Comparison of ENCODE assay signal across 14 cellular contexts in the genomic region with DNA sequence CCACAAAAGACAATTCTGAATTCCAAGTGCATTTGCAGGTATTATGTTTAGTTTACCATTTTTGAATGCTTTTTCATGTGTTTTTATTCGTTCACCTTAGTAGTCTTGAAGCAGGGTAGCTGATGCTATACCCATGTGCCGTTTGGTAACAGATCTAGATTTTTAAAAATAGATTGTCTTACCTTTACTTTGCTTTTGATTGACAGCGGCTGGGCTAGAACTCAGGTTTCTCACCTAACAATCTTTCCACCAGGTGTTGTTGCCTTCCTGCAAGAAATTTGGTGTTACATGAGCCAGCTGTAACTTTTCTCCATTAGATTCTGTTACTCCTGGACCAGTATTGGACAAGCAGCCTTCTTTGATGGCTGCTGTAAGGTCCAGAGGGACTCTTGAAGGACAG. TPM values are rescaled to one million over a fixed set of nuclear protein-coding genes. Genes with fewer than 3 reads are reported as not detected.
DNase-seq lines count a peak whose midpoint lies in the region; ATAC-seq and TF ChIP-seq lines count a peak whose summit lies in the region.
"Had no signal": no experiment of that assay in that cellular context is flagged by ENCODE, and none has a peak within 500 bp of the region (broad histone marks: within the 10 kb centered on the region; RNA-seq: fewer than 3 reads in every experiment).

No MANE protein-coding gene starts in this region.

- no peaks in the 10 kb centered on the region; the same call in 1 of the 2 replicates for H3K9me3 Mint-ChIP-seq in HFFc6
- H3K9me3 Mint-ChIP-seq in activated naive CD8-positive, alpha-beta T cell treated with anti-CD3 and anti-CD28 coated beads, Interleukin-2, amount 50 U/mL, for 24 hours, result no peaks in the 10 kb centered on the region
- no peaks in the 10 kb centered on the region for H3K9me3 Mint-ChIP-seq in naive thymus-derived CD8-positive, alpha-beta T cell

- peak overlapping the region; percentile 26; the same call in 1 of the 2 replicates for H3K27ac Mint-ChIP-seq in HFFc6
- peak overlapping the region; percentile 100 for H3K27ac Mint-ChIP-seq in activated naive CD8-positive, alpha-beta T cell treated with anti-CD3 and anti-CD28 coated beads, Interleukin-2, amount 50 U/mL, for 24 hours
- H3K27ac Mint-ChIP-seq in naive thymus-derived CD8-positive, alpha-beta T cell, result peak overlapping the region in 7 of 10 donors; percentile 39 to 98 (median 73)

- peaks cover 8% of the 10 kb centered on the region for H3K27me3 Mint-ChIP-seq in HFFc6 (ENCODE audit: insufficient read depth)
- no peaks in the 10 kb centered on the region for H3K27me3 Mint-ChIP-seq in activated naive CD8-positive, alpha-beta T cell treated with anti-CD3 and anti-CD28 coated beads, Interleukin-2, amount 50 U/mL, for 24 hours
- no peaks in the 10 kb centered on the region for H3K27me3 Mint-ChIP-seq in naive thymus-derived CD8-positive, alpha-beta T cell

- no peak overlapping the region; the same call in 1 of the 2 replicates for H3K9ac ChIP-seq in BLaER1

- TF ChIP-seq CTCF in HFFc6 (IDR thresholded peaks at IDR 0.05), result no peak

- H3K4me3 ChIP-seq in BLaER1, result peak overlapping the region; percentile 86

- H3K4me2 ChIP-seq in BLaER1, result peak overlapping the region; percentile 90

- H3K4me3 Mint-ChIP-seq in HFFc6, result 0 out of 2 replicates have a peak overlapping the region, but pooled peaks have one; percentile 97
- peak overlapping the region; percentile 100 for H3K4me3 Mint-ChIP-seq in activated naive CD8-positive, alpha-beta T cell treated with anti-CD3 and anti-CD28 coated beads, Interleukin-2, amount 50 U/mL, for 24 hours
- H3K4me3 Mint-ChIP-seq in naive thymus-derived CD8-positive, alpha-beta T cell, result peak overlapping the region; percentile 25 to 99 (median 94)

- H3K4me1 Mint-ChIP-seq in HFFc6 (ENCODE audit: low read depth), result peaks cover 39% of the 10 kb centered on the region
- peaks cover 70% of the 10 kb centered on the region for H3K4me1 Mint-ChIP-seq in activated naive CD8-positive, alpha-beta T cell treated with anti-CD3 and anti-CD28 coated beads, Interleukin-2, amount 50 U/mL, for 24 hours
- peaks cover 39 to 84% (median 79%) of the 10 kb centered on the region in 4 donors for H3K4me1 Mint-ChIP-seq in naive thymus-derived CD8-positive, alpha-beta T cell

- no peaks in the 10 kb centered on the region for H3K9me3 ChIP-seq in BLaER1

- ATAC-seq in activated naive CD8-positive, alpha-beta T cell treated with anti-CD3 and anti-CD28 coated beads, Interleukin-2, amount 50 U/mL, for 24 hours, result no peak
- no peak for ATAC-seq in naive thymus-derived CD8-positive, alpha-beta T cell
- ATAC-seq in HG03175 (IDR thresholded peaks at IDR 0.05; ENCODE audit: unreplicated experiment) (no peak), GM19328 (IDR thresholded peaks at IDR 0.05; ENCODE audit: unreplicated experiment) (no peak)

- peaks cover 60% of the 10 kb centered on the region for H3K36me3 Mint-ChIP-seq in HFFc6 (ENCODE audit: low read depth)
- H3K36me3 Mint-ChIP-seq in activated naive CD8-positive, alpha-beta T cell treated with anti-CD3 and anti-CD28 coated beads, Interleukin-2, amount 50 U/mL, for 24 hours (ENCODE audit: low read depth), result peaks cover 82% of the 10 kb centered on the region
- peaks cover 4 to 72% (median 30%) of the 10 kb centered on the region in 3 donors for H3K36me3 Mint-ChIP-seq in naive thymus-derived CD8-positive, alpha-beta T cell

- H3K27me3 ChIP-seq in BLaER1, result no peaks in the 10 kb centered on the region

- H3K4me1 ChIP-seq in BLaER1, result peaks cover 77% of the 10 kb centered on the region

- H4K20me1 ChIP-seq in BLaER1, result peaks cover 52% of the 10 kb centered on the region

- no peak overlapping the region for H3K27ac ChIP-seq in BLaER1
- H3K27ac ChIP-seq: HL-60 had no signal

- POLR2A ChIA-PET in naive thymus-derived CD8-positive, alpha-beta T cell (lab: Charles Lee), result interaction anchor here (1.0 to 10.4 kb wide), 6 partner anchors 11 to 131 kb away, joined by 4 to 177 read pairs (median 22); partner anchors contain the start of genes CCDC47, DDX42, LIMD2 and SMARCD2

- peaks cover 75% of the 10 kb centered on the region for H3K36me3 ChIP-seq in BLaER1

- DNase-seq in HFFc6 (no peak), RKO (ENCODE audit: low spot score) (no peak), foreskin melanocyte (no peak)
- no peak for DNase-seq in activated naive CD8-positive, alpha-beta T cell treated with anti-CD3 and anti-CD28 coated beads, Interleukin-2, amount 50 U/mL, for 24 hours
- no peak for DNase-seq in naive thymus-derived CD8-positive, alpha-beta T cell
- DNase-seq: caudate nucleus, H7, NCI-H187 had no signal

RNA-seq across cellular contexts. Expression of gene FTSJ3, which starts 1.5 kb away (rescaled TPM):
- total RNA-seq in HFFc6 (2021; fragmentation: NEBNext Ultra II Directional; extraction: Animal tissue kit (Norgen Biotek cat#: 25700)), result 10 to 100 TPM; 43.2 to 55.1 (median 47.5) TPM
- total RNA-seq in naive thymus-derived CD8-positive, alpha-beta T cell, result 10 to 100 TPM; 71.9 to 75.7 TPM
- polyA plus RNA-seq in naive thymus-derived CD8-positive, alpha-beta T cell, result 10 to 100 TPM; 16.8 to 43.1 (median 24.0) TPM

RNA-seq across cellular contexts. Expression of gene PSMC5, which starts 1.7 kb away (rescaled TPM):
- total RNA-seq in HFFc6 (2021; fragmentation: NEBNext Ultra II Directional; extraction: Animal tissue kit (Norgen Biotek cat#: 25700)), result 100 to 1,000 TPM; 156 to 206 (median 179) TPM
- total RNA-seq in naive thymus-derived CD8-positive, alpha-beta T cell, result 100 to 1,000 TPM; 139 to 143 TPM
- polyA plus RNA-seq in naive thymus-derived CD8-positive, alpha-beta T cell, result 100 to 1,000 TPM; 173 to 214 (median 191) TPM

RNA-seq across cellular contexts. Expression of gene SMARCD2, which starts 13.5 kb away (rescaled TPM):
- total RNA-seq in HFFc6 (2021; fragmentation: NEBNext Ultra II Directional; extraction: Animal tissue kit (Norgen Biotek cat#: 25700)), result 10 to 100 TPM; 45.9 to 53.5 (median 48.7) TPM
- total RNA-seq in naive thymus-derived CD8-positive, alpha-beta T cell, result 100 to 1,000 TPM; 105 to 110 TPM
- polyA plus RNA-seq in naive thymus-derived CD8-positive, alpha-beta T cell, result 100 to 1,000 TPM in 1 of 3 donors, 10 to 100 TPM in 2; 65.9 to 112 (median 91.5) TPM

RNA-seq across cellular contexts. Expression of gene CSH2, which starts 44.5 kb away (rescaled TPM):
- total RNA-seq in HFFc6 (2021; fragmentation: NEBNext Ultra II Directional; extraction: Animal tissue kit (Norgen Biotek cat#: 25700)), result not detected
- not detected for total RNA-seq in naive thymus-derived CD8-positive, alpha-beta T cell
- not detected for polyA plus RNA-seq in naive thymus-derived CD8-positive, alpha-beta T cell
- total RNA-seq: Daoy, H7, urinary bladder had no signal
- polyA plus RNA-seq: urinary bladder had no signal

RNA-seq across cellular contexts. Expression of gene GH2, which starts 52.8 kb away (rescaled TPM):
- not detected for total RNA-seq in HFFc6 (2021; fragmentation: NEBNext Ultra II Directional; extraction: Animal tissue kit (Norgen Biotek cat#: 25700))
- total RNA-seq in naive thymus-derived CD8-positive, alpha-beta T cell, result not detected
- polyA plus RNA-seq in naive thymus-derived CD8-positive, alpha-beta T cell, result not detected
- total RNA-seq: Daoy, H7, urinary bladder had no signal
- polyA plus RNA-seq: urinary bladder had no signal

Comparison
In these comparisons a context has a peak if more than half of its experiments do, and no peak if none do; other contexts are left out.
1. H3K27ac Mint-ChIP-seq: peak in every context shown above with its lines; median percentile 100 in activated naive CD8-positive, alpha-beta T cell treated with anti-CD3 and anti-CD28 coated beads, Interleukin-2, amount 50 U/mL, for 24 hours; 73 in naive thymus-derived CD8-positive, alpha-beta T cell; 26 in HFFc6.